Comparison of ENCODE assay signal across 17 cellular contexts in the genomic region with DNA sequence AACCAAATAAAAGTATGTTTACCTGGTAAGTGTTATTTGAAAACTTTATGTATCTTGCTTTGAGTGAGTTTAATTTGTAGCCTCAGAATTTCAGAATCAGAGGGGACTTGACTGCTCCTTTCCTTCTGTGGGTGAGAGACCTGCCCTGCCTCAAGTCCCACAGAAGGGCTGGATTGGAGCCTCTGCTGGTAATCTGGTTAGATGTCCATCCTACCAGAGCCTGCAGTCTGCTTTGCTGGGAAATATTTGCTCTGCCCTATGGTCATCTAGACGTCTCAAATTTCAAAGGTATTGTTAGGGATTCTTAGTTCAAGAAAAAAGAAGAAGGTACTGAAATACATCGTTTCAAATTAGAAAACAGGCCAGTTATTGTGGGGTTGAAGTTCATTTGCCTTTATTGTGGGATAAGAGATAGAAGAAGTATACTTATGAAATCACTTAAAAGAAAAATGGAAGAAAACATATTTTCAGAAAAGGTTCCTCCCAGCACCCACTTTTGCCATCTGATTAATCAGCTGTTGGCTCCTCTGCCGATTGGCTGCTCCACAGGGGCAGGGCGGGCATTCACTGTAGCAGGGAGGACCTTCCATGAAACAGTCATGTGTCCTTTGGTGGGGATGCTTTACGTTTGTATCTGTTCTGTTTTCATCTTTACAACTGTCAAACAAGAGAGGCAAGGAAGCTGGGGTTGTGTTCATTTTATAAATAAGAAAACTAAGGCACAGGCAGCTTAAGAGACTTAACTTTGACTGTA.
"Had no signal": no experiment of that assay in that cellular context is flagged by ENCODE, and none has a peak within 500 bp of the region (broad histone marks: within the 10 kb centered on the region; RNA-seq: fewer than 3 reads in every experiment).

No MANE protein-coding gene starts in this region.

- H3K36me3 ChIP-seq: uterus had no signal

- H3K4me3 Mint-ChIP-seq: activated CD8-positive, alpha-beta memory T cell treated with anti-CD3 and anti-CD28 coated beads, Interleukin-2, amount 10 ng/mL, durations not matched to agents 7 days and 5 days; activated T-cell treated with anti-CD3 and anti-CD28 coated beads, Interleukin-2, amount 50 U/mL, for 4 hours; memory B cell; neural crest cell had no signal

- H3K27me3 ChIP-seq: pancreas, testis, uterus had no signal

- H3K4me3 ChIP-seq: coronary artery, left ventricle myocardium inferior, pancreas, testis, uterus had no signal

- H3K9me3 Mint-ChIP-seq: activated T-cell treated with anti-CD3 and anti-CD28 coated beads, Interleukin-2, amount 50 U/mL, for 4 hours; memory B cell had no signal

- ATAC-seq: activated CD8-positive, alpha-beta memory T cell treated with anti-CD3 and anti-CD28 coated beads, Interleukin-2, amount 10 ng/mL, durations not matched to agents 7 days and 5 days; activated T-cell treated with anti-CD3 and anti-CD28 coated beads, Interleukin-2, amount 50 U/mL, for 4 hours; pancreas had no signal

- H3K9me3 ChIP-seq: left ventricle myocardium inferior, pancreas, testis, uterus had no signal

- DNase-seq: activated CD4-positive, alpha-beta T cell treated with anti-CD3 and anti-CD28 coated beads, Interleukin-2, amount 50 U/mL, for 1 hour; activated CD4-positive, CD25-positive, alpha-beta regulatory T cell; activated CD8-positive, alpha-beta memory T cell treated with anti-CD3 and anti-CD28 coated beads, Interleukin-2, amount 10 ng/mL, durations not matched to agents 7 days and 5 days; activated gamma-delta T cell; activated T-cell treated with anti-CD3 and anti-CD28 coated beads, Interleukin-2, amount 50 U/mL, for 4 hours; caudate nucleus; effector CD4-positive, alpha-beta T cell; head of caudate nucleus; left ventricle myocardium inferior; pancreas; stimulated activated CD4-positive, alpha-beta T cell treated with anti-CD3 and anti-CD28 coated beads, Interleukin-2, amount 100 ng/mL, for 48 hours; stimulated activated naive CD4-positive, alpha-beta T cell treated with Interleukin-2 at 50 U/mL for 16 hours; testis; uterus had no signal

- H3K27ac ChIP-seq: coronary artery, left ventricle myocardium inferior, pancreas, testis, uterus had no signal

- H3K27ac Mint-ChIP-seq: activated CD8-positive, alpha-beta memory T cell treated with anti-CD3 and anti-CD28 coated beads, Interleukin-2, amount 10 ng/mL, durations not matched to agents 7 days and 5 days had no signal

- H3K4me1 ChIP-seq: testis, uterus had no signal

- H3K27me3 Mint-ChIP-seq: activated CD8-positive, alpha-beta memory T cell treated with anti-CD3 and anti-CD28 coated beads, Interleukin-2, amount 10 ng/mL, durations not matched to agents 7 days and 5 days; memory B cell had no signal
